Comparison of ENCODE assay signal across 19 cellular contexts in genomic region chr2:30134582-30134981, GRCh38.
"Had no signal": no experiment of that assay in that cellular context is flagged by ENCODE, and none has a peak within 500 bp of the region (broad histone marks: within the 10 kb centered on the region; RNA-seq: fewer than 3 reads in every experiment).

No MANE protein-coding gene starts in this region.

- ATAC-seq: heart right ventricle; natural killer cell; right lobe of liver; stimulated activated naive B cell treated with anti-CD40 and anti-IgM and Interleukin-4, amounts not matched to agents 10 μg/mL and 1 μg/mL and 100 μg/mL, for 72 hours; stimulated activated naive CD8-positive, alpha-beta T cell treated with anti-CD3 and anti-CD28 coated beads, Interleukin-15, Interleukin-2, amounts not matched to agents 100 U/mL and 50 U/mL, for 24 hours; upper lobe of right lung had no signal

- DNase-seq: heart right ventricle; islet precursor cell; left ventricle myocardium inferior; naive B cell; natural killer cell; nephron progenitor cell; occipital lobe; right lobe of liver; stimulated activated CD4-positive, alpha-beta T cell treated with anti-CD3 and anti-CD28 coated beads, Interleukin-12 subunit alpha, Interleukin-12 subunit beta, amount 100 ng/mL, for 4 hours; stimulated activated CD4-positive, alpha-beta T cell treated with anti-CD3 and anti-CD28 coated beads, Interleukin-15, amount 100 ng/mL, for 24 hours; stimulated activated CD4-positive, alpha-beta T cell treated with anti-CD3 and anti-CD28 coated beads, Interleukin-2, amount 100 ng/mL, for 24 hours; stimulated activated CD4-positive, alpha-beta T cell treated with anti-CD3 and anti-CD28 coated beads, Interleukin-4, amount 100 ng/mL, for 1 hour; stimulated activated naive B cell treated with anti-CD40 and anti-IgM and Interleukin-4, amounts not matched to agents 10 μg/mL and 1 μg/mL and 100 μg/mL, for 72 hours; stimulated activated naive CD8-positive, alpha-beta T cell treated with anti-CD3 and anti-CD28 coated beads, Interleukin-15, Interleukin-2, amounts not matched to agents 100 U/mL and 50 U/mL, for 24 hours; stomach; tibial artery; trophoblast cell; upper lobe of right lung; uterus had no signal
